Comparison of ENCODE assay signal across 16 cellular contexts in genomic region chr19:11005521-11005920, GRCh38. TPM values are rescaled to one million over a fixed set of nuclear protein-coding genes. Genes with fewer than 3 reads are reported as not detected.
A peak's percentile ranks its signal among the peaks of the same experiment; 100 is the strongest.
DNase-seq lines count a peak whose midpoint lies in the region; ATAC-seq and TF ChIP-seq lines count a peak whose summit lies in the region.
"Had no signal": no experiment of that assay in that cellular context is flagged by ENCODE, and none has a peak within 500 bp of the region (broad histone marks: within the 10 kb centered on the region; RNA-seq: fewer than 3 reads in every experiment).

No MANE protein-coding gene starts in this region.

- H3K4me2 ChIP-seq in neural progenitor cell: no peak overlapping the region

- POLR2A ChIA-PET in CD4-positive, alpha-beta memory T cell (lab: Charles Lee; ENCODE audit: partially characterized antibody): no interaction called here
- POLR2A ChIA-PET in CD4-positive, alpha-beta T cell (lab: Charles Lee): no interaction called here

- peaks cover 7% of the 10 kb centered on the region for H3F3A ChIP-seq in neural progenitor cell (ENCODE audit: low read depth)

- no peaks in the 10 kb centered on the region for H3K9me3 Mint-ChIP-seq in CD4-positive, alpha-beta memory T cell
- no peaks in the 10 kb centered on the region for H3K9me3 Mint-ChIP-seq in neural progenitor cell
- no peaks in the 10 kb centered on the region for H3K9me3 Mint-ChIP-seq in CD4-positive, alpha-beta T cell
- H3K9me3 Mint-ChIP-seq: IgD-negative memory B cell, T-cell had no signal

- H3K27ac Mint-ChIP-seq in CD4-positive, alpha-beta memory T cell: peak overlapping the region in 5 of 7 donors; percentile 22 to 57 (median 38)
- no peak overlapping the region for H3K27ac Mint-ChIP-seq in neural progenitor cell
- no peak overlapping the region for H3K27ac Mint-ChIP-seq in CD4-positive, alpha-beta T cell
- no peak overlapping the region for H3K27ac Mint-ChIP-seq in T-helper 17 cell
- H3K27ac Mint-ChIP-seq: IgD-negative memory B cell had no signal

- no peak for DNase-seq in CD4-positive, alpha-beta memory T cell
- DNase-seq in H7 (peak; percentile 8), SK-N-MC (ENCODE audit: low read depth, low spot score) (no peak), neural progenitor cell (ENCODE audit: low spot score) (no peak), T-helper 17 cell (no peak)
- DNase-seq in CD4-positive, alpha-beta T cell: no peak
- DNase-seq: ACHN, AML-193, GM23248, MM.1S, NCI-H1417, NCI-H187 treated with DMSO at 0.1 percent for 48 hours, NCI-H446 treated with DMSO at 0.1 percent for 48 hours, T-cell had no signal

- H3K4me1 ChIP-seq in CD4-positive, alpha-beta memory T cell (ENCODE audit: insufficient read depth, low read length): no peaks in the 10 kb centered on the region
- H3K4me1 ChIP-seq in neural progenitor cell: no peaks in the 10 kb centered on the region

- H3K36me3 ChIP-seq in CD4-positive, alpha-beta memory T cell (ENCODE audit: insufficient read depth, low read length): peaks cover 29% of the 10 kb centered on the region
- H3K36me3 ChIP-seq in H7 (replicated peaks; ENCODE audit: control insufficient read depth, insufficient read depth, low read length) (peaks cover 31% of the 10 kb centered on the region), SK-N-MC (ENCODE audit: insufficient read depth, low read length) (peaks cover 74% of the 10 kb centered on the region), neural progenitor cell (peaks cover 3% of the 10 kb centered on the region)

- no peak overlapping the region for H3K4me3 Mint-ChIP-seq in CD4-positive, alpha-beta memory T cell
- H3K4me3 Mint-ChIP-seq in neural progenitor cell (no peak overlapping the region), T-helper 17 cell (no peak overlapping the region)
- no peak overlapping the region for H3K4me3 Mint-ChIP-seq in CD4-positive, alpha-beta T cell
- H3K4me3 Mint-ChIP-seq: IgD-negative memory B cell, T-cell had no signal

- H3K36me3 Mint-ChIP-seq in CD4-positive, alpha-beta memory T cell: peaks cover 56 to 64% of the 10 kb centered on the region in 2 donors
- H3K36me3 Mint-ChIP-seq in neural progenitor cell: peaks cover 38% of the 10 kb centered on the region
- peaks cover 82% of the 10 kb centered on the region for H3K36me3 Mint-ChIP-seq in CD4-positive, alpha-beta T cell (ENCODE audit: low read depth)
- peaks cover 5% of the 10 kb centered on the region for H3K36me3 Mint-ChIP-seq in T-helper 17 cell (ENCODE audit: low read depth)

- CTCF ChIA-PET in CD4-positive, alpha-beta memory T cell (lab: Charles Lee; ENCODE audit: partially characterized antibody): interaction anchor here (2.5 kb wide), 1 partner anchor 63 kb away, joined by 11 read pairs; no protein-coding TSS in a partner anchor
- CTCF ChIA-PET in CD4-positive, alpha-beta T cell (lab: Charles Lee): no interaction called here

- no peaks in the 10 kb centered on the region for H3K9me3 ChIP-seq in CD4-positive, alpha-beta memory T cell (ENCODE audit: control insufficient read depth in 1 of 2, low read length in 2 of 2)
- H3K9me3 ChIP-seq in SK-N-MC (ENCODE audit: low read depth, low read length) (no peaks in the 10 kb centered on the region), neural progenitor cell (ENCODE audit: low read depth) (no peaks in the 10 kb centered on the region), T-helper 17 cell (ENCODE audit: control insufficient read depth, low read length, poor library complexity, severe bottlenecking) (no peaks in the 10 kb centered on the region)
- H3K9me3 ChIP-seq in CD4-positive, alpha-beta T cell (ENCODE audit: control insufficient read depth, low read length): no peaks in the 10 kb centered on the region

- H4K20me1 ChIP-seq in neural progenitor cell (ENCODE audit: low read depth): peaks cover 18% of the 10 kb centered on the region

- no peak for TF ChIP-seq CTCF in neural progenitor cell (IDR thresholded peaks at IDR 0.05)
- TF ChIP-seq CTCF in CD4-positive, alpha-beta T cell (IDR thresholded peaks at IDR 0.05): no peak

- no peaks in the 10 kb centered on the region for H3K79me2 ChIP-seq in neural progenitor cell (ENCODE audit: low read depth)

- H3K4me1 Mint-ChIP-seq in CD4-positive, alpha-beta memory T cell: no peaks in the 10 kb centered on the region
- H3K4me1 Mint-ChIP-seq in neural progenitor cell (no peaks in the 10 kb centered on the region), T-helper 17 cell (no peaks in the 10 kb centered on the region)
- H3K4me1 Mint-ChIP-seq in CD4-positive, alpha-beta T cell (ENCODE audit: low read depth): no peaks in the 10 kb centered on the region
- H3K4me1 Mint-ChIP-seq: IgD-negative memory B cell, T-cell had no signal

- no peak overlapping the region for H3K27ac ChIP-seq in CD4-positive, alpha-beta memory T cell (ENCODE audit: low read depth, low read length)
- H3K27ac ChIP-seq in SK-N-MC (peak overlapping the region; percentile 42; the same call in 1 of the 2 replicates), neural progenitor cell (peak overlapping the region; percentile 13)
- H3K27ac ChIP-seq in CD4-positive, alpha-beta T cell (ENCODE audit: low read depth, low read length): no peak overlapping the region
- H3K27ac ChIP-seq: GM23248 had no signal

- H3K4me3 ChIP-seq in CD4-positive, alpha-beta memory T cell (ENCODE audit: low read length in 2 of 2): no peak overlapping the region
- H3K4me3 ChIP-seq in H7 (ENCODE audit: insufficient read depth, low read depth, low read length) (no peak overlapping the region), SK-N-MC (no peak overlapping the region), neural progenitor cell (no peak overlapping the region)
- H3K4me3 ChIP-seq: GM23248 had no signal

- no peak for ATAC-seq in CD4-positive, alpha-beta T cell (ENCODE audit: poor library complexity)
- ATAC-seq in T-helper 17 cell (no peak), HG03521 (IDR thresholded peaks at IDR 0.05; ENCODE audit: unreplicated experiment) (no peak)
- ATAC-seq: T-cell had no signal

- intact Hi-C loops in CD4-positive, alpha-beta memory T cell (cut with micrococcal nuclease): no loop called here
- intact Hi-C loops in CD4-positive, alpha-beta T cell (cut with DNase I, micrococcal nuclease): no loop called here

- H3K27me3 Mint-ChIP-seq in CD4-positive, alpha-beta memory T cell: no peaks in the 10 kb centered on the region
- peaks cover 2% of the 10 kb centered on the region for H3K27me3 Mint-ChIP-seq in neural progenitor cell (ENCODE audit: insufficient read depth, low read depth)
- H3K27me3 Mint-ChIP-seq in CD4-positive, alpha-beta T cell: no peaks in the 10 kb centered on the region
- no peaks in the 10 kb centered on the region for H3K27me3 Mint-ChIP-seq in T-helper 17 cell
- H3K27me3 Mint-ChIP-seq: IgD-negative memory B cell, T-cell had no signal

- H3K27me3 ChIP-seq in CD4-positive, alpha-beta memory T cell (ENCODE audit: insufficient read depth, low read length): no peaks in the 10 kb centered on the region
- no peaks in the 10 kb centered on the region for H3K27me3 ChIP-seq in H7 (ENCODE audit: control insufficient read depth, insufficient read depth, low read length)
- H3K27me3 ChIP-seq in neural progenitor cell: no peaks in the 10 kb centered on the region
- H3K27me3 ChIP-seq in CD4-positive, alpha-beta T cell (ENCODE audit: control insufficient read depth, insufficient read depth, low read length): no peaks in the 10 kb centered on the region

- no peak overlapping the region for H2AFZ ChIP-seq in neural progenitor cell (replicated peaks)
- H2AFZ ChIP-seq: GM23248 had no signal

- no peak overlapping the region for H3K9ac ChIP-seq in SK-N-MC (ENCODE audit: insufficient read length)
- no peak overlapping the region for H3K9ac ChIP-seq in neural progenitor cell
- H3K9ac ChIP-seq: GM23248 had no signal

RNA-seq across cellular contexts. Expression of gene SMARCA4, which starts 44.7 kb away (rescaled TPM):
- 100 to 1,000 TPM in 1 of 2 experiments, 10 to 100 TPM in 1; 94.2 to 118 TPM for total RNA-seq in CD4-positive, alpha-beta memory T cell
- polyA plus RNA-seq in CD4-positive, alpha-beta memory T cell: 10 to 100 TPM in 1 of 2 donors, 1 to 10 TPM in 1; 2.1 to 42.0 TPM
- 173 and 208 TPM in 2 replicates for total RNA-seq in H7 (2014; rRNA removed; shearing (Covaris generic))
- total RNA-seq in neural progenitor cell (ENCODE audit: low replicate concordance) (169 and 257 TPM in 2 replicates), T-helper 17 cell (10 to 100 TPM; 93.9 to 94.0 TPM)
- 10 to 100 TPM; 69.6 to 74.5 TPM for total RNA-seq in CD4-positive, alpha-beta T cell

Comparison
In these comparisons a context has a peak if more than half of its experiments do, and no peak if none do; other contexts are left out.
1. H3K27ac ChIP-seq: peak in SK-N-MC (single experiment) and neural progenitor cell (single experiment); none in CD4-positive, alpha-beta memory T cell (single experiment) and CD4-positive, alpha-beta T cell (single experiment).
2. H3K27ac Mint-ChIP-seq: peak in CD4-positive, alpha-beta memory T cell (5 of 7); none in neural progenitor cell (single experiment), CD4-positive, alpha-beta T cell (single experiment) and T-helper 17 cell (single experiment).